ENCODE assay signal across 25 cellular contexts in the genomic region with DNA sequence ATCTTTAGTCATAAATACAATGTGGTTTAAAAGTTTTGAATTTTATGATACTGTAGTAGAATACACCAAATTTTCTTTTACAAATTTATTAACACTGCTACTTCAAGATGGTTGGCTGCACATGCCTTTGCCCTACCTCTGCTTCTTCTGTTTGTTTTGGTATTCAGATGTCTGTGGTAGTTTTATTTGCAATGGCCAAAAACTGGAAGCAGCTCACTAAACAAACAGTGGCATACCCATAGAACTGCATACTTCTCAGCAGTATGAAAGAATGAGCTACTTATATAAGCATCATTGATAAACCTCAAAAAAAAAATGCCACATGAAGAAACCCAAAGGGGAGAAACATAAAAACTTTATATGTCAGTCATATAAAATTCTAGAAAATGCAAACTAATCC. TPM values are rescaled to one million over a fixed set of nuclear protein-coding genes. Genes with fewer than 3 reads are reported as not detected.
DNase-seq lines count a peak whose midpoint lies in the region; ATAC-seq and TF ChIP-seq lines count a peak whose summit lies in the region.
"Had no signal": no experiment of that assay in that cellular context is flagged by ENCODE, and none has a peak within 500 bp of the region (broad histone marks: within the 10 kb centered on the region; RNA-seq: fewer than 3 reads in every experiment).

No MANE protein-coding gene starts in this region.

- no peak overlapping the region for H3K4me3 Mint-ChIP-seq in activated T-cell treated with anti-CD3 and anti-CD28 coated beads, Interleukin-2, amount 50 U/mL, for 24 hours
- H3K4me3 Mint-ChIP-seq in activated naive CD8-positive, alpha-beta T cell treated with anti-CD3 and anti-CD28 coated beads for 36 hours, result no peak overlapping the region
- peak overlapping the region; percentile 25 for H3K4me3 Mint-ChIP-seq in natural killer cell
- H3K4me3 Mint-ChIP-seq: activated naive CD8-positive, alpha-beta T cell treated with anti-CD3 and anti-CD28 coated beads, Interleukin-2, amount 10 ng/mL, durations not matched to agents 7 days and 5 days; brain; H9; naive B cell had no signal

- H3K4me1 ChIP-seq in MM.1S (ENCODE audit: low read length), result peaks cover 15% of the 10 kb centered on the region

- peaks cover 75% of the 10 kb centered on the region for H3K36me3 Mint-ChIP-seq in activated T-cell treated with anti-CD3 and anti-CD28 coated beads, Interleukin-2, amount 50 U/mL, for 24 hours (ENCODE audit: low read depth)
- H3K36me3 Mint-ChIP-seq in activated naive CD8-positive, alpha-beta T cell treated with anti-CD3 and anti-CD28 coated beads for 36 hours, result peaks cover 41% of the 10 kb centered on the region
- H3K36me3 Mint-ChIP-seq in natural killer cell, result no peaks in the 10 kb centered on the region

- peaks cover 71% of the 10 kb centered on the region for H3K79me2 ChIP-seq in MM.1S (ENCODE audit: low read length)

- H3K4me1 Mint-ChIP-seq in activated T-cell treated with anti-CD3 and anti-CD28 coated beads, Interleukin-2, amount 50 U/mL, for 24 hours (ENCODE audit: low read depth), result peaks cover 48% of the 10 kb centered on the region
- H3K4me1 Mint-ChIP-seq in activated naive CD8-positive, alpha-beta T cell treated with anti-CD3 and anti-CD28 coated beads for 36 hours, result peaks cover 32% of the 10 kb centered on the region
- H3K4me1 Mint-ChIP-seq in natural killer cell, result peaks cover 26 to 37% of the 10 kb centered on the region in 2 donors
- H3K4me1 Mint-ChIP-seq: brain, H9 had no signal

- no peaks in the 10 kb centered on the region for H3K9me3 ChIP-seq in MM.1S (replicated peaks; ENCODE audit: insufficient read depth, low read length)
- H3K9me3 ChIP-seq: BLaER1, upper lobe of right lung had no signal

- no peak for ATAC-seq in natural killer cell
- ATAC-seq in GM21529 (IDR thresholded peaks at IDR 0.05; ENCODE audit: unreplicated experiment), result no peak
- no peak for ATAC-seq in GM21576 (IDR thresholded peaks at IDR 0.05; ENCODE audit: unreplicated experiment)
- ATAC-seq: esophagus mucosa, GM12878, upper lobe of right lung had no signal

- H3K9ac ChIP-seq in MM.1S (ENCODE audit: low read length), result no peak overlapping the region
- H3K9ac ChIP-seq: BLaER1 had no signal

- H3F3A ChIP-seq in MM.1S (ENCODE audit: insufficient read depth, low read length), result peaks cover 2% of the 10 kb centered on the region

- H3K9me3 Mint-ChIP-seq in activated T-cell treated with anti-CD3 and anti-CD28 coated beads, Interleukin-2, amount 50 U/mL, for 24 hours, result no peaks in the 10 kb centered on the region
- no peaks in the 10 kb centered on the region for H3K9me3 Mint-ChIP-seq in activated naive CD8-positive, alpha-beta T cell treated with anti-CD3 and anti-CD28 coated beads for 36 hours
- H3K9me3 Mint-ChIP-seq in natural killer cell, result no peaks in the 10 kb centered on the region
- H3K9me3 Mint-ChIP-seq: activated naive CD8-positive, alpha-beta T cell treated with anti-CD3 and anti-CD28 coated beads, Interleukin-2, amount 10 ng/mL, durations not matched to agents 7 days and 5 days; brain; H9; naive B cell had no signal

- H3K9me2 ChIP-seq in MM.1S (replicated peaks; ENCODE audit: insufficient read depth, low read length), result no peaks in the 10 kb centered on the region

- DNase-seq in activated T-cell treated with anti-CD3 and anti-CD28 coated beads, Interleukin-2, amount 50 U/mL, for 24 hours, result no peak
- DNase-seq in activated T-cell treated with anti-CD3 and anti-CD28 coated beads for 4 hours (no peak), MM.1S (no peak), natural killer cell (no peak), ecto neural progenitor cell (ENCODE audit: low spot score) (no peak)
- no peak for DNase-seq in activated naive CD8-positive, alpha-beta T cell treated with anti-CD3 and anti-CD28 coated beads for 36 hours
- DNase-seq: activated CD4-positive, alpha-beta T cell treated with anti-CD3 and anti-CD28 coated beads for 48 hours; activated naive CD8-positive, alpha-beta T cell treated with anti-CD3 and anti-CD28 coated beads, Interleukin-2, amount 10 ng/mL, durations not matched to agents 7 days and 5 days; foreskin melanocyte; H9; naive B cell; NCI-H1092; NCI-H2029; NCI-H226; upper lobe of right lung had no signal

- H3K4me3 ChIP-seq in MM.1S (ENCODE audit: low read length), result no peak overlapping the region
- H3K4me3 ChIP-seq: BLaER1, GM12878, hepatocyte, SK-N-MC, skin epidermis, upper lobe of right lung had no signal

- H3K27ac ChIP-seq in MM.1S (ENCODE audit: low read length), result no peak overlapping the region
- H3K27ac ChIP-seq: BLaER1, hepatocyte, HL-60, SK-N-MC, skin epidermis, upper lobe of right lung had no signal

- peak overlapping the region; percentile 25; the same call in 1 of the 2 replicates for H3K4me2 ChIP-seq in MM.1S (ENCODE audit: low read depth, low read length)
- H3K4me2 ChIP-seq: BLaER1, hepatocyte had no signal

- peak overlapping the region; percentile 35 for H3K27ac Mint-ChIP-seq in activated T-cell treated with anti-CD3 and anti-CD28 coated beads, Interleukin-2, amount 50 U/mL, for 24 hours
- peak overlapping the region; percentile 54 for H3K27ac Mint-ChIP-seq in activated naive CD8-positive, alpha-beta T cell treated with anti-CD3 and anti-CD28 coated beads for 36 hours
- H3K27ac Mint-ChIP-seq in natural killer cell, result peak overlapping the region; percentile 62 to 79
- H3K27ac Mint-ChIP-seq: brain, H9 had no signal

- no peaks in the 10 kb centered on the region for H4K20me1 ChIP-seq in MM.1S (ENCODE audit: insufficient read depth, low read length)

- H3K27me3 Mint-ChIP-seq in activated T-cell treated with anti-CD3 and anti-CD28 coated beads, Interleukin-2, amount 50 U/mL, for 24 hours, result no peaks in the 10 kb centered on the region
- H3K27me3 Mint-ChIP-seq in activated naive CD8-positive, alpha-beta T cell treated with anti-CD3 and anti-CD28 coated beads for 36 hours, result no peaks in the 10 kb centered on the region
- H3K27me3 Mint-ChIP-seq in natural killer cell (ENCODE audit: low read depth in 2 of 2), result no peaks in the 10 kb centered on the region
- H3K27me3 Mint-ChIP-seq: activated naive CD8-positive, alpha-beta T cell treated with anti-CD3 and anti-CD28 coated beads, Interleukin-2, amount 10 ng/mL, durations not matched to agents 7 days and 5 days; brain; naive B cell had no signal

- no peaks in the 10 kb centered on the region for H3K27me3 ChIP-seq in MM.1S (replicated peaks; ENCODE audit: insufficient read depth, low read length)
- H3K27me3 ChIP-seq: BLaER1, hepatocyte, upper lobe of right lung had no signal

- H3K36me3 ChIP-seq in MM.1S (replicated peaks; ENCODE audit: insufficient read depth, low read length), result peaks cover 5% of the 10 kb centered on the region; the same call in 1 of the 2 replicates

- intact Hi-C loops in natural killer cell (cut with micrococcal nuclease), result no loop called here

- TF ChIP-seq CTCF in MM.1S (IDR thresholded peaks at IDR 0.05; ENCODE audit: low read length) (no peak), natural killer cell (IDR thresholded peaks at IDR 0.05) (no peak)

- no peak overlapping the region for H2AFZ ChIP-seq in MM.1S (ENCODE audit: low read length)
- H2AFZ ChIP-seq: hepatocyte had no signal

RNA-seq across cellular contexts. Expression of gene ARIH2, which starts 19.5 kb away (rescaled TPM):
- 100 to 1,000 TPM; 126 TPM for total RNA-seq in activated naive CD8-positive, alpha-beta T cell treated with anti-CD3 and anti-CD28 coated beads for 36 hours
- 100 to 1,000 TPM; 239 to 291 (median 243) TPM for total RNA-seq in natural killer cell

RNA-seq across cellular contexts. Expression of gene SLC25A20, which starts 39.5 kb away (rescaled TPM):
- 10 to 100 TPM; 19.2 to 23.9 TPM for total RNA-seq in activated naive CD8-positive, alpha-beta T cell treated with anti-CD3 and anti-CD28 coated beads for 36 hours
- total RNA-seq in natural killer cell, result 10 to 100 TPM; 29.5 to 64.0 (median 48.3) TPM

RNA-seq across cellular contexts. Expression of gene P4HTM, which starts 51.9 kb away (rescaled TPM):
- total RNA-seq in activated naive CD8-positive, alpha-beta T cell treated with anti-CD3 and anti-CD28 coated beads for 36 hours, result 10 to 100 TPM; 20.7 TPM
- total RNA-seq in natural killer cell, result 10 to 100 TPM; 28.8 to 31.3 (median 30.6) TPM
